10 cellular contexts compared by ENCODE assay signal in genomic region chr3:128491071-128491899, GRCh38. TPM values are rescaled to one million over a fixed set of nuclear protein-coding genes. Genes with fewer than 3 reads are reported as not detected.
DNase-seq lines count a peak whose midpoint lies in the region; ATAC-seq, FAIRE-seq and TF ChIP-seq lines count a peak whose summit lies in the region.
"Had no signal": no experiment of that assay in that cellular context is flagged by ENCODE, and none has a peak within 500 bp of the region (broad histone marks: within the 10 kb centered on the region; RNA-seq: fewer than 3 reads in every experiment).

No MANE protein-coding gene starts in this region.

- H3K9ac ChIP-seq in endothelial cell of umbilical vein (replicated peaks; ENCODE audit: extremely low read depth, insufficient read depth, low read length) (peak overlapping the region; percentile 94), parathyroid adenoma (no peak overlapping the region)

- H3K36me3 ChIP-seq in endothelial cell of umbilical vein (ENCODE audit: control insufficient read depth in 2 of 2, extremely low read depth in 1 of 2, insufficient read depth in 2 of 2, low read length in 2 of 2) (no peaks in the 10 kb centered on the region), parathyroid adenoma (ENCODE audit: control insufficient read depth, insufficient read depth, low read length) (no peaks in the 10 kb centered on the region)

- CTCF ChIA-PET in endothelial cell of umbilical vein (lab: Charles Lee): interaction anchor here (0.7 to 2.7 kb wide), 6 partner anchors 8 to 93 kb away, joined by 3 to 23 read pairs (median 4); no protein-coding TSS in a partner anchor

- intact Hi-C loops in endothelial cell of umbilical vein (cut with micrococcal nuclease): loop anchor here (2.0 to 5.0 kb wide), 2 partner anchors 64 to 394 kb away; no protein-coding TSS in a partner anchor

- H3K79me2 ChIP-seq in endothelial cell of umbilical vein (ENCODE audit: control insufficient read depth, insufficient read depth, low read length) (peaks cover 95% of the 10 kb centered on the region), parathyroid adenoma (no peaks in the 10 kb centered on the region)

- TF ChIP-seq CTCF in NB4 (IDR thresholded peaks at IDR 0.05; ENCODE audit: low read depth, low read length) (no peak), endothelial cell of umbilical vein (IDR thresholded peaks at IDR 0.05; ENCODE audit: extremely low read depth in 1 of 2, insufficient read depth in 1 of 2, low read depth in 1 of 2, low read length in 2 of 2) (no peak), parathyroid adenoma (IDR thresholded peaks at IDR 0.05) (no peak)

- DNase-seq in DMS53 (lab: John Stamatoyannopoulos, UW): peak; percentile 32
- peak; percentile 36 for DNase-seq in NB4 (ENCODE audit: low read depth)
- peak; percentile 50 for DNase-seq in endothelial cell of umbilical vein (ENCODE audit: low read depth, low spot score)
- DNase-seq in HTR-8/SVneo (ENCODE audit: insufficient read length, low spot score): no peak
- no peak for DNase-seq in NCI-H187 (lab: John Stamatoyannopoulos, UW)
- DNase-seq in urothelium cell line (ENCODE audit: low spot score): no peak
- DNase-seq: NCI-H187 treated with DMSO at 0.1 percent for 48 hours had no signal

- TF ChIP-seq POLR2A in NB4 (IDR thresholded peaks at IDR 0.05; ENCODE audit: extremely low read depth, insufficient read length): no peak
- TF ChIP-seq POLR2A in endothelial cell of umbilical vein (IDR thresholded peaks at IDR 0.05; ENCODE audit: low read depth, low read length): no peak

- H2AFZ ChIP-seq in endothelial cell of umbilical vein (ENCODE audit: low read depth, low read length): no peak overlapping the region
- H2AFZ ChIP-seq in parathyroid adenoma: no peak overlapping the region

- H3K27me3 ChIP-seq in endothelial cell of umbilical vein (ENCODE audit: control insufficient read depth in 2 of 2, insufficient read depth in 2 of 2, low read length in 2 of 2) (no peaks in the 10 kb centered on the region), parathyroid adenoma (ENCODE audit: control insufficient read depth, insufficient read depth, low read length) (no peaks in the 10 kb centered on the region)

- no TSS peak for BruUV-seq in endothelial cell of umbilical vein (replicated peaks; lab: Mats Ljungman, UMichigan)

- peaks cover 9% of the 10 kb centered on the region for H3K4me1 ChIP-seq in endothelial cell of umbilical vein (ENCODE audit: control insufficient read depth, extremely low read depth, insufficient read depth, low read length)
- H3K4me1 ChIP-seq in parathyroid adenoma: peaks cover 4% of the 10 kb centered on the region

- no peaks in the 10 kb centered on the region for H3K9me1 ChIP-seq in endothelial cell of umbilical vein (replicated peaks; ENCODE audit: control insufficient read depth, extremely low read depth, insufficient read depth, low read length)

- POLR2A ChIA-PET in endothelial cell of umbilical vein (lab: Charles Lee): interaction anchor here (0.6 to 1.5 kb wide), 2 partner anchors 8 to 629 kb away, joined by 3 to 6 read pairs; no protein-coding TSS in a partner anchor

- H4K20me1 ChIP-seq in endothelial cell of umbilical vein (replicated peaks; ENCODE audit: control insufficient read depth, extremely low read depth, insufficient read depth, low read length): no peaks in the 10 kb centered on the region

- H3K4me3 ChIP-seq in NB4 (ENCODE audit: low read depth, low read length) (peak overlapping the region; percentile 88), endothelial cell of umbilical vein (replicated peaks in 1 of 3; ENCODE audit: insufficient read depth in 1 of 3, low read depth in 1 of 3, low read length in 3 of 3) (peak overlapping the region; percentile 77 to 95 (median 83)), parathyroid adenoma (ENCODE audit: low read depth, low read length) (peak overlapping the region; percentile 75)

- H3K4me2 ChIP-seq in endothelial cell of umbilical vein (ENCODE audit: insufficient read depth, low read length) (peak overlapping the region; percentile 76), parathyroid adenoma (ENCODE audit: low read length) (peak overlapping the region; percentile 93)

- H3K9me3 ChIP-seq in endothelial cell of umbilical vein (replicated peaks; ENCODE audit: control insufficient read depth, insufficient read depth, low read length) (no peaks in the 10 kb centered on the region), parathyroid adenoma (ENCODE audit: control insufficient read depth, low read length) (no peaks in the 10 kb centered on the region)

- FAIRE-seq in endothelial cell of umbilical vein (lab: Jason Lieb, UNC) (peak; percentile 42), HTR-8/SVneo (lab: Jason Lieb, UNC) (no peak), urothelium cell line (lab: Jason Lieb, UNC) (no peak)

- no peak for ATAC-seq in GM21723 (IDR thresholded peaks at IDR 0.05; ENCODE audit: unreplicated experiment)

- dilution Hi-C loops in endothelial cell of umbilical vein (cut with MboI; ENCODE audit: extremely low pct_ligation_motif_present, low sequenced_read_pairs): no loop called here

- H3K27ac ChIP-seq in endothelial cell of umbilical vein (ENCODE audit: insufficient read depth, low read depth, low read length) (peak overlapping the region; percentile 97), parathyroid adenoma (no peak overlapping the region)

TF ChIP-seq in endothelial cell of umbilical vein, 7 proteins besides CTCF, POLR2A, EP300 and RAD21:
- TF ChIP-seq GATA2 (IDR thresholded peaks at IDR 0.05; ENCODE audit: insufficient read depth, insufficient read length, low read depth, low read length) (no peak), EZH2 (IDR thresholded peaks at IDR 0.05; ENCODE audit: borderline replicate concordance, low read depth, low read length, severe bottlenecking) (no peak), FOS (IDR thresholded peaks at IDR 0.05; ENCODE audit: borderline replicate concordance, insufficient read depth, low read length) (no peak), POLR2AphosphoS5 (IDR thresholded peaks at IDR 0.05; ENCODE audit: insufficient read depth, low read depth, low read length) (no peak), MYC (IDR thresholded peaks at IDR 0.05; ENCODE audit: low read depth, low read length) (no peak), JUN (IDR thresholded peaks at IDR 0.05; ENCODE audit: borderline replicate concordance, insufficient read depth, insufficient read length, low read depth) (no peak), MAX (IDR thresholded peaks at IDR 0.05; ENCODE audit: insufficient read depth, insufficient read length) (no peak)

RNA-seq across cellular contexts. Expression of gene GATA2, which starts 1.7 kb away (rescaled TPM):
- total RNA-seq in endothelial cell of umbilical vein: 62.2 and 63.9 TPM in 2 replicates
- 28.8 and 35.6 TPM in 2 replicates for polyA plus RNA-seq in endothelial cell of umbilical vein
- polyA plus RNA-seq in endothelial cell of umbilical vein (2011; cell fraction: cytosol; rRNA removed): 25.9 and 36.8 TPM in 2 replicates
- 30.1 and 31.5 TPM in 2 replicates for polyA plus RNA-seq in endothelial cell of umbilical vein (2011; cell fraction: nucleus; rRNA removed)
- 33.0 and 37.6 TPM in 2 replicates for polyA plus RNA-seq in endothelial cell of umbilical vein (2012)
- polyA minus RNA-seq in endothelial cell of umbilical vein: 17.3 and 17.5 TPM in 2 replicates
- 58.1 TPM for polyA minus RNA-seq in endothelial cell of umbilical vein (2011; cell fraction: cytosol; rRNA and poly(A)+ RNA removed)
- polyA minus RNA-seq in endothelial cell of umbilical vein (2011; cell fraction: nucleus; rRNA and poly(A)+ RNA removed): 9.7 and 17.3 TPM in 2 replicates

RNA-seq across cellular contexts. Expression of gene DNAJB8, which starts 24.6 kb away (rescaled TPM):
- not detected in 2 replicates for total RNA-seq in endothelial cell of umbilical vein
- polyA plus RNA-seq in endothelial cell of umbilical vein: not detected in 2 replicates
- not detected in 2 replicates for polyA plus RNA-seq in endothelial cell of umbilical vein (2011; cell fraction: cytosol; rRNA removed)
- polyA plus RNA-seq in endothelial cell of umbilical vein (2011; cell fraction: nucleus; rRNA removed): not detected in 2 replicates
- not detected in 2 replicates for polyA plus RNA-seq in endothelial cell of umbilical vein (2012)
- polyA minus RNA-seq in endothelial cell of umbilical vein: not detected in 2 replicates
- polyA minus RNA-seq in endothelial cell of umbilical vein (2011; cell fraction: cytosol; rRNA and poly(A)+ RNA removed): not detected
- polyA minus RNA-seq in endothelial cell of umbilical vein (2011; cell fraction: nucleus; rRNA and poly(A)+ RNA removed): not detected in 2 replicates
- total RNA-seq: activated T-helper 2 cell treated with anti-CD3 and anti-CD28 coated beads, Interferon-gamma antibody, Interleukin-2, Interleukin-4, amounts not matched to agents 10 μg/mL and 5 μg/mL and 100 μg/mL, durations not matched to agents 14 hours and 24 hours and 36 hours had no signal

Comparison
In these comparisons a context has a peak if more than half of its experiments do, and no peak if none do; other contexts are left out.
1. DNase-seq: peak in DMS53 (single experiment), NB4 (single experiment) and endothelial cell of umbilical vein (single experiment); none in HTR-8/SVneo (single experiment), NCI-H187 (0 of 2) and urothelium cell line (single experiment).
2. Peak in every context shown above with its lines, with median percentiles within 50 percentile points of each other: H3K4me3 ChIP-seq.